1 cellular context compared by ENCODE assay signal in genomic region chr6:30681696-30682180, GRCh38.
TF ChIP-seq lines count a peak whose summit lies in the region.

No MANE protein-coding gene starts in this region.

TF ChIP-seq in SK-N-SH, 30 proteins besides CTCF, POLR2A, EP300 and RAD21 (continued from another document):
- no peak for TF ChIP-seq SIN3A (IDR thresholded peaks at IDR 0.05; ENCODE audit: borderline replicate concordance, low read depth, low read length)
- no peak for TF ChIP-seq ZBTB33 (IDR thresholded peaks at IDR 0.05; ENCODE audit: borderline replicate concordance, low read depth)
- TF ChIP-seq CHD2 (IDR thresholded peaks at IDR 0.05; ENCODE audit: low read length, partially characterized antibody): no peak
- TF ChIP-seq TAF1 (IDR thresholded peaks at IDR 0.05; ENCODE audit: borderline replicate concordance, low read depth, low read length): no peak
- TF ChIP-seq, protein P1, sequence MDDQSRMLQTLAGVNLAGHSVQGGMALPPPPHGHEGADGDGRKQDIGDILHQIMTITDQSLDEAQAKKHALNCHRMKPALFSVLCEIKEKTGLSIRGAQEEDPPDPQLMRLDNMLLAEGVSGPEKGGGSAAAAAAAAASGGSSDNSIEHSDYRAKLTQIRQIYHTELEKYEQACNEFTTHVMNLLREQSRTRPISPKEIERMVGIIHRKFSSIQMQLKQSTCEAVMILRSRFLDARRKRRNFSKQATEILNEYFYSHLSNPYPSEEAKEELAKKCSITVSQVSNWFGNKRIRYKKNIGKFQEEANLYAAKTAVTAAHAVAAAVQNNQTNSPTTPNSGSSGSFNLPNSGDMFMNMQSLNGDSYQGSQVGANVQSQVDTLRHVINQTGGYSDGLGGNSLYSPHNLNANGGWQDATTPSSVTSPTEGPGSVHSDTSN (IDR thresholded peaks at IDR 0.05): no peak
- TF ChIP-seq NFIC (IDR thresholded peaks at IDR 0.05; ENCODE audit: borderline replicate concordance): no peak
TF ChIP-seq in SK-N-SH: peak in this region for 0.
